12 cellular contexts compared by ENCODE assay signal in genomic region chr13:49020328-49020727, GRCh38. TPM values are rescaled to one million over a fixed set of nuclear protein-coding genes. Genes with fewer than 3 reads are reported as not detected.
DNase-seq lines count a peak whose midpoint lies in the region; ATAC-seq, FAIRE-seq and TF ChIP-seq lines count a peak whose summit lies in the region.
"Had no signal": no experiment of that assay in that cellular context is flagged by ENCODE, and none has a peak within 500 bp of the region (broad histone marks: within the 10 kb centered on the region; RNA-seq: fewer than 3 reads in every experiment).

No MANE protein-coding gene starts in this region.

- no peak overlapping the region for H3K56ac ChIP-seq in H1 (replicated peaks; ENCODE audit: insufficient read length, low read depth, low read length)

- H3K4me3 ChIP-seq in HUES48 (ENCODE audit: low read depth, low read length) (no peak overlapping the region), H1 (ENCODE audit: extremely low read depth in 1 of 4, insufficient read depth in 2 of 4, low read depth in 3 of 4, low read length in 4 of 4) (no peak overlapping the region), trophoblast cell (ENCODE audit: low read depth, low read length) (no peak overlapping the region)
- H3K4me3 ChIP-seq: BLaER1 treated with 17β-estradiol and CSF1 and Interleukin-3, amounts not matched to agents 10 nM and 100 nM had no signal

- H4K5ac ChIP-seq in H1 (ENCODE audit: insufficient read length, low read depth, low read length) = no peak overlapping the region

- H2BK120ac ChIP-seq in H1 (replicated peaks; ENCODE audit: low read depth, low read length) (peak overlapping the region; percentile 59), trophoblast cell (ENCODE audit: insufficient read depth, low read length, poor library complexity) (no peak overlapping the region)

- peak overlapping the region; percentile 63; the same call in 1 of the 2 replicates for H2BK20ac ChIP-seq in H1 (ENCODE audit: low read length)

- H2BK12ac ChIP-seq in H1 (ENCODE audit: low read depth, low read length) (peak overlapping the region; percentile 75; the same call in 1 of the 2 replicates), trophoblast cell (ENCODE audit: low read length) (no peak overlapping the region)

- H2BK5ac ChIP-seq in H1 (ENCODE audit: low read depth, low read length) = peak overlapping the region; percentile 30; the same call in 1 of the 2 replicates
- no peak overlapping the region for H2BK5ac ChIP-seq in trophoblast cell (ENCODE audit: low read depth, low read length, poor library complexity)

- H3K79me1 ChIP-seq in H1 (ENCODE audit: low read depth, low read length) (no peaks in the 10 kb centered on the region), trophoblast cell (ENCODE audit: low read length) (no peaks in the 10 kb centered on the region)

- H2AK5ac ChIP-seq in H1 (ENCODE audit: low read depth, low read length) = no peak overlapping the region
- no peak overlapping the region for H2AK5ac ChIP-seq in trophoblast cell (ENCODE audit: low read length)

- H3K36me3 ChIP-seq in HUES48 (ENCODE audit: control insufficient read depth, insufficient read depth, low read length) = no peaks in the 10 kb centered on the region
- peaks cover 0 to 12% (median 0%) of the 10 kb centered on the region in 4 experiments; a peak in 1 of 8 replicates for H3K36me3 ChIP-seq in H1 (ENCODE audit: control insufficient read depth in 2 of 4, insufficient read depth in 4 of 4, low read length in 3 of 4)
- peaks cover 0 to 1% of the 10 kb centered on the region in 2 experiments for H3K36me3 ChIP-seq in trophoblast cell (ENCODE audit: control insufficient read depth in 1 of 2, insufficient read depth in 2 of 2, low read length in 2 of 2)

- H3K9me3 ChIP-seq in HUES48 (ENCODE audit: control insufficient read depth, insufficient read depth, low read length) = peaks cover 6% of the 10 kb centered on the region; the same call in 1 of the 2 replicates
- peaks cover 0 to 10% of the 10 kb centered on the region in 2 experiments; a peak in 1 of 4 replicates for H3K9me3 ChIP-seq in H1 (ENCODE audit: insufficient read depth in 2 of 2, low read depth in 1 of 2, low read length in 1 of 2)
- H3K9me3 ChIP-seq in trophoblast cell (ENCODE audit: insufficient read depth, low read depth, low read length) = no peaks in the 10 kb centered on the region

- FAIRE-seq in H1 (lab: Jason Lieb, UNC) = no peak

- WGBS in H1 (ENCODE audit: extremely low coverage in 1 of 2, insufficient coverage in 1 of 2, insufficient read length in 1 of 2, insufficient replicate concordance in 2 of 2, low coverage in 1 of 2, low lambda C conversion rate in 2 of 2, missing lambda C conversion rate in 1 of 2), 2 experiments = 86% methylated on average over 2 of the region's 2 CpGs; no CpG with 5 or more reads in 1 of the 2 experiments
- no CpG with 5 or more reads among the region's 2 CpGs for WGBS in trophoblast cell (ENCODE audit: extremely low coverage, insufficient coverage, insufficient read length)

- H3K79me2 ChIP-seq in H1 (ENCODE audit: control insufficient read depth in 1 of 2, insufficient read depth in 2 of 2, low read length in 2 of 2) (peaks cover 0 to 11% of the 10 kb centered on the region in 2 experiments; a peak in 2 of 4 replicates), trophoblast cell (ENCODE audit: control insufficient read depth, insufficient read depth, low read length, poor library complexity) (no peaks in the 10 kb centered on the region)

- no peak for TF ChIP-seq RAD21 in H1 (IDR thresholded peaks at IDR 0.05 in 1 of 2, conservative IDR thresholded peaks at IDR 0.05 in 1 of 2; ENCODE audit: low read depth in 2 of 2, low read length in 2 of 2)

- peak; percentile 29 to 48 for ATAC-seq in activated CD4-positive, CD25-positive, alpha-beta regulatory T cell treated with anti-CD3 and anti-CD28 coated beads, Interleukin-2, amount 50 U/mL, for 24 hours
- no peak for ATAC-seq in GM21390 (IDR thresholded peaks at IDR 0.05; ENCODE audit: unreplicated experiment)

- H2AFZ ChIP-seq in H1 (ENCODE audit: low read length) = no peak overlapping the region
- H2AFZ ChIP-seq in trophoblast cell (ENCODE audit: insufficient read depth, low read length, poor library complexity) = no peak overlapping the region

- H3K23ac ChIP-seq in H1 (ENCODE audit: insufficient read length) (no peak overlapping the region), trophoblast cell (ENCODE audit: low read length) (no peak overlapping the region)

- H4K91ac ChIP-seq in H1 (replicated peaks; ENCODE audit: insufficient read length, low read length) (no peak overlapping the region), trophoblast cell (ENCODE audit: low read depth, low read length) (no peak overlapping the region)

- H3K4ac ChIP-seq in H1 (replicated peaks; ENCODE audit: insufficient read length, low read depth, low read length) (peak overlapping the region; percentile 44), trophoblast cell (ENCODE audit: low read depth, low read length) (no peak overlapping the region)

- H3K27me3 ChIP-seq in HUES48 (ENCODE audit: control insufficient read depth, insufficient read depth, low read length) (no peaks in the 10 kb centered on the region), H1 (replicated peaks in 1 of 4; ENCODE audit: control insufficient read depth in 3 of 4, extremely low read depth in 1 of 4, insufficient read depth in 3 of 4, low read length in 3 of 4) (no peaks in the 10 kb centered on the region), trophoblast cell (ENCODE audit: insufficient read depth, low read length) (no peaks in the 10 kb centered on the region)
- H3K27me3 ChIP-seq: BLaER1 treated with 17β-estradiol and CSF1 and Interleukin-3, amounts not matched to agents 10 nM and 100 nM had no signal

- H3K9ac ChIP-seq in HUES48 (ENCODE audit: low read depth, low read length) = no peak overlapping the region
- no peak overlapping the region for H3K9ac ChIP-seq in H1 (replicated peaks in 1 of 4; ENCODE audit: extremely low read depth in 1 of 4, low read depth in 3 of 4, low read length in 3 of 4)
- no peak overlapping the region for H3K9ac ChIP-seq in trophoblast cell (ENCODE audit: low read length)
- H3K9ac ChIP-seq: BLaER1 treated with 17β-estradiol and CSF1 and Interleukin-3, amounts not matched to agents 10 nM and 100 nM had no signal

- H3K14ac ChIP-seq in H1 (ENCODE audit: insufficient read length) = no peak overlapping the region
- H3K14ac ChIP-seq in trophoblast cell (ENCODE audit: low read length) = no peak overlapping the region

- CTCF ChIA-PET in H1 (lab: Charles Lee; ENCODE audit: partially characterized antibody) = no interaction called here

- H3K18ac ChIP-seq in H1 (ENCODE audit: extremely low read depth, low read length) (peak overlapping the region; percentile 38), trophoblast cell (ENCODE audit: low read length) (no peak overlapping the region)

- 0 out of 2 replicates have a peak overlapping the region, but pooled peaks have one; percentile 24 for H2BK15ac ChIP-seq in H1 (ENCODE audit: low read length)

- H4K12ac ChIP-seq in trophoblast cell (ENCODE audit: low read depth, low read length) = no peak overlapping the region

- peaks cover 26% of the 10 kb centered on the region for H3K4me1 ChIP-seq in HUES48 (ENCODE audit: control insufficient read depth, insufficient read depth, low read length)
- peaks cover 0 to 16% (median 6%) of the 10 kb centered on the region in 4 experiments; a peak in 6 of 7 replicates for H3K4me1 ChIP-seq in H1 (replicated peaks in 1 of 4; ENCODE audit: control insufficient read depth in 3 of 4, insufficient read depth in 4 of 4, low read length in 3 of 4)
- H3K4me1 ChIP-seq in trophoblast cell (ENCODE audit: control insufficient read depth in 1 of 2, insufficient read depth in 2 of 2, low read length in 2 of 2) = no peaks in the 10 kb centered on the region
- H3K4me1 ChIP-seq: BLaER1 treated with 17β-estradiol and CSF1 and Interleukin-3, amounts not matched to agents 10 nM and 100 nM had no signal

- H3K27ac ChIP-seq in HUES48 (ENCODE audit: low read depth, low read length) (peak overlapping the region; percentile 55), H1 (ENCODE audit: low read depth, low read length) (no peak overlapping the region), trophoblast cell (ENCODE audit: low read depth, low read length) (no peak overlapping the region)
- H3K27ac ChIP-seq: 22Rv1; BLaER1 treated with 17β-estradiol and CSF1 and Interleukin-3, amounts not matched to agents 10 nM and 100 nM had no signal

- TF ChIP-seq EP300 in H1 (IDR thresholded peaks at IDR 0.05; ENCODE audit: borderline replicate concordance in 1 of 2, low read depth in 2 of 2, low read length in 2 of 2) = no peak

- H4K8ac ChIP-seq in H1 (ENCODE audit: extremely low read depth, insufficient read depth, low read length) (no peak overlapping the region), trophoblast cell (ENCODE audit: low read depth, low read length) (no peak overlapping the region)

- POLR2A ChIA-PET in H1 (lab: Charles Lee; ENCODE audit: partially characterized antibody) = interaction anchor here (1.9 kb wide), 2 partner anchors 41 to 45 kb away, joined by 5 read pairs; partner anchors contain the start of gene FNDC3A

- no peak for DNase-seq in activated CD4-positive, CD25-positive, alpha-beta regulatory T cell (lab: John Stamatoyannopoulos, UW)
- no peak for DNase-seq in H1 (ENCODE audit: low read depth in 1 of 2, low spot score in 2 of 2)
- peak; percentile 76 to 84 for DNase-seq in trophoblast cell
- no peak for DNase-seq in DMS 273 (lab: John Stamatoyannopoulos, UW; ENCODE audit: unreplicated experiment)
- DNase-seq in stimulated activated CD4-positive, alpha-beta T cell treated with anti-CD3 and anti-CD28 coated beads, Interleukin-12 subunit alpha, Interleukin-12 subunit beta, amount 100 ng/mL, for 4 hours = no peak
- DNase-seq: CD4-positive, CD25-positive, alpha-beta regulatory T cell; DMS 273 treated with DMSO at 0.1 percent for 48 hours had no signal

- no peaks in the 10 kb centered on the region for H3K23me2 ChIP-seq in H1 (ENCODE audit: low read depth, low read length)

- TF ChIP-seq POLR2A in H1 (IDR thresholded peaks at IDR 0.05; ENCODE audit: control extremely low read depth in 1 of 2, low read depth in 2 of 2, low read length in 2 of 2) = no peak

- no peak for TF ChIP-seq CTCF in H1 (IDR thresholded peaks at IDR 0.05; ENCODE audit: control extremely low read depth in 1 of 3, insufficient read depth in 1 of 3, low read depth in 1 of 3, low read length in 3 of 3)

- H4K20me1 ChIP-seq in H1 (replicated peaks in 1 of 2; ENCODE audit: control insufficient read depth in 1 of 2, insufficient read depth in 2 of 2, low read length in 2 of 2) = no peaks in the 10 kb centered on the region
- H4K20me1 ChIP-seq: BLaER1 treated with 17β-estradiol and CSF1 and Interleukin-3, amounts not matched to agents 10 nM and 100 nM had no signal

- H3K4me2 ChIP-seq in H1 (ENCODE audit: insufficient read depth in 1 of 2, low read depth in 2 of 2, low read length in 2 of 2) (no peak overlapping the region), trophoblast cell (ENCODE audit: low read length) (no peak overlapping the region)
- H3K4me2 ChIP-seq: BLaER1 treated with 17β-estradiol and CSF1 and Interleukin-3, amounts not matched to agents 10 nM and 100 nM had no signal

RNA-seq across cellular contexts. Expression of gene FNDC3A, which starts 44.6 kb away (rescaled TPM):
- total RNA-seq in H1 (2021; fragmentation: NEBNext Ultra II Directional; extraction: Animal tissue kit (Norgen Biotek cat#: 25700)) = 25.2 and 26.0 TPM in 2 replicates
- 9.1 and 14.6 TPM in 2 replicates for polyA plus RNA-seq in H1 (2011; rRNA removed)
- 12.2 TPM for polyA plus RNA-seq in H1 (2011; cell fraction: cytosol; rRNA removed)
- 18.0 TPM for polyA plus RNA-seq in H1 (2011; cell fraction: nucleus; rRNA removed)
- 8.1 to 15.4 TPM (median 11.1 TPM) in 4 replicates for polyA plus RNA-seq in H1 (2012, experiment 1 of 2)
- polyA plus RNA-seq in H1 (2012, experiment 2 of 2) = 0.88 TPM
- polyA plus RNA-seq in H1 (2013, experiment 1 of 2) = 12.3 TPM
- 11.1 TPM for polyA plus RNA-seq in H1 (2013, experiment 2 of 2)
- polyA minus RNA-seq in H1 (2011; rRNA and poly(A)+ RNA removed) = 87.4 and 110 TPM in 2 replicates
- polyA minus RNA-seq in H1 (2011; cell fraction: cytosol; rRNA and poly(A)+ RNA removed) = 18.9 TPM
- polyA minus RNA-seq in H1 (2011; cell fraction: nucleus; rRNA and poly(A)+ RNA removed) = 82.0 TPM
- polyA plus RNA-seq in trophoblast cell (2013) = 73.5 and 73.7 TPM in 2 replicates

Comparison
In these comparisons a context has a peak if more than half of its experiments do, and no peak if none do; other contexts are left out.
1. DNase-seq: peak in trophoblast cell (2 of 2); none in activated CD4-positive, CD25-positive, alpha-beta regulatory T cell (0 of 4), H1 (0 of 2), DMS 273 (single experiment) and stimulated activated CD4-positive, alpha-beta T cell treated with anti-CD3 and anti-CD28 coated beads, Interleukin-12 subunit alpha, Interleukin-12 subunit beta, amount 100 ng/mL, for 4 hours (single experiment).